In genomic region chr22:41302016-41302767, GRCh38 we compare ENCODE assay signal across 8 cellular contexts. TPM values are rescaled to one million over a fixed set of nuclear protein-coding genes. Genes with fewer than 3 reads are reported as not detected.
DNase-seq lines count a peak whose midpoint lies in the region; ATAC-seq and TF ChIP-seq lines count a peak whose summit lies in the region.

No MANE protein-coding gene starts in this region.

- H3K36me3 Mint-ChIP-seq in activated CD4-positive, alpha-beta memory T cell treated with anti-CD3 and anti-CD28 coated beads for 36 hours, result peaks cover 5% of the 10 kb centered on the region
- H3K36me3 Mint-ChIP-seq in nephron progenitor cell (ENCODE audit: low read depth), result peaks cover 15% of the 10 kb centered on the region

- H3K27ac Mint-ChIP-seq in activated CD4-positive, alpha-beta memory T cell treated with anti-CD3 and anti-CD28 coated beads for 36 hours, result peak overlapping the region; percentile 65
- peak overlapping the region; percentile 60 for H3K27ac Mint-ChIP-seq in nephron progenitor cell

- DNase-seq in activated effector memory CD4-positive, alpha-beta T cell treated with anti-CD3 and anti-CD28 coated beads, Interleukin-2, amount 50 U/mL, for 16 hours, result peak; percentile 65
- no peak for DNase-seq in activated effector memory CD4-positive, alpha-beta T cell treated with Interleukin-2 at 50 U/mL for 16 hours
- DNase-seq in activated CD4-positive, alpha-beta memory T cell treated with anti-CD3 and anti-CD28 coated beads for 36 hours, result peak; percentile 21
- DNase-seq in esophagus muscularis mucosa (ENCODE audit: extremely low spot score) (no peak), nephron progenitor cell (peak; percentile 75), NCI-H2196 (lab: John Stamatoyannopoulos, UW; ENCODE audit: unreplicated experiment) (no peak), NCI-H524 treated with DMSO at 0.1 percent for 48 hours (lab: John Stamatoyannopoulos, UW) (no peak)

- H3K9me3 Mint-ChIP-seq in activated CD4-positive, alpha-beta memory T cell treated with anti-CD3 and anti-CD28 coated beads for 36 hours, result no peaks in the 10 kb centered on the region
- no peaks in the 10 kb centered on the region for H3K9me3 Mint-ChIP-seq in nephron progenitor cell

- H3K27me3 Mint-ChIP-seq in activated CD4-positive, alpha-beta memory T cell treated with anti-CD3 and anti-CD28 coated beads for 36 hours, result no peaks in the 10 kb centered on the region
- H3K27me3 Mint-ChIP-seq in nephron progenitor cell (ENCODE audit: low read depth, poor library complexity), result no peaks in the 10 kb centered on the region

- 0% methylated on average over 11 of the region's 60 CpGs for WGBS in esophagus muscularis mucosa

- no peaks in the 10 kb centered on the region for H3K27me3 ChIP-seq in esophagus muscularis mucosa

- no peak for ATAC-seq in HG02970 (IDR thresholded peaks at IDR 0.05; ENCODE audit: low FRiP score, unreplicated experiment)

- CTCF ChIA-PET in activated CD4-positive, alpha-beta memory T cell treated with anti-CD3 and anti-CD28 coated beads for 36 hours (lab: Charles Lee), result interaction anchor here (0.7 to 1.2 kb wide), 6 partner anchors 16 to 380 kb away, joined by 3 to 24 read pairs (median 4); partner anchors contain the start of genes ACO2, PHF5A and RANGAP1

- H3K4me3 ChIP-seq in esophagus muscularis mucosa, result peak overlapping the region; percentile 73 to 99 (median 92)

- intact Hi-C loops in activated CD4-positive, alpha-beta memory T cell treated with anti-CD3 and anti-CD28 coated beads for 36 hours (cut with micrococcal nuclease), result loop anchor here (5.0 kb wide), 3 partner anchors 80 to 280 kb away; partner anchors contain the start of genes ACO2, PHF5A and TEF
- intact Hi-C loops in esophagus muscularis mucosa (cut with DNase I), result loop anchor here (5.0 to 10.0 kb wide), 3 partner anchors 65 to 223 kb away; no protein-coding TSS in a partner anchor

- no peak for TF ChIP-seq EP300 in esophagus muscularis mucosa (IDR thresholded peaks at IDR 0.05)

- H3K9me3 ChIP-seq in esophagus muscularis mucosa, result no peaks in the 10 kb centered on the region

- peaks cover 0 to 9% (median under 1%) of the 10 kb centered on the region in 4 donors for H3K36me3 ChIP-seq in esophagus muscularis mucosa

- H3K4me1 ChIP-seq in esophagus muscularis mucosa, result peaks cover 13 to 48% (median 46%) of the 10 kb centered on the region in 4 donors

- H3K4me1 Mint-ChIP-seq in activated CD4-positive, alpha-beta memory T cell treated with anti-CD3 and anti-CD28 coated beads for 36 hours (ENCODE audit: low read depth), result peaks cover 35% of the 10 kb centered on the region
- peaks cover 37% of the 10 kb centered on the region for H3K4me1 Mint-ChIP-seq in nephron progenitor cell

- H3K4me3 Mint-ChIP-seq in activated CD4-positive, alpha-beta memory T cell treated with anti-CD3 and anti-CD28 coated beads for 36 hours, result peak overlapping the region; percentile 63
- H3K4me3 Mint-ChIP-seq in nephron progenitor cell, result peak overlapping the region; percentile 86

- TF ChIP-seq CTCF in esophagus muscularis mucosa (IDR thresholded peaks at IDR 0.05), result no peak
- TF ChIP-seq CTCF in nephron progenitor cell (IDR thresholded peaks at IDR 0.05), result no peak

- POLR2A ChIA-PET in activated CD4-positive, alpha-beta memory T cell treated with anti-CD3 and anti-CD28 coated beads for 36 hours (lab: Charles Lee), result interaction anchor here (0.6 to 2.9 kb wide), 7 partner anchors 8 to 351 kb away, joined by 3 to 33 read pairs (median 4); partner anchors contain the start of genes RANGAP1 and RBX1

- H3K27ac ChIP-seq in esophagus muscularis mucosa (replicated peaks in 1 of 4), result peak overlapping the region; percentile 88 to 93 (median 88)

- TF ChIP-seq POLR2A in esophagus muscularis mucosa (IDR thresholded peaks at IDR 0.05; ENCODE audit: low read depth), result no peak

RNA-seq across cellular contexts. Expression of gene ZC3H7B, which starts 0.9 kb away (rescaled TPM):
- total RNA-seq in activated CD4-positive, alpha-beta memory T cell treated with anti-CD3 and anti-CD28 coated beads for 36 hours, result 10 to 100 TPM; 37.7 to 39.3 TPM
- total RNA-seq in esophagus muscularis mucosa, result 10 to 100 TPM; 39.9 to 72.2 (median 54.3) TPM

RNA-seq across cellular contexts. Expression of gene RANGAP1, which starts 16.2 kb away (rescaled TPM):
- 100 to 1,000 TPM; 154 to 156 TPM for total RNA-seq in activated CD4-positive, alpha-beta memory T cell treated with anti-CD3 and anti-CD28 coated beads for 36 hours
- total RNA-seq in esophagus muscularis mucosa, result 10 to 100 TPM; 39.9 to 87.9 (median 65.5) TPM

Comparison
In these comparisons a context has a peak if more than half of its experiments do, and no peak if none do; other contexts are left out.
1. DNase-seq: peak in activated effector memory CD4-positive, alpha-beta T cell treated with anti-CD3 and anti-CD28 coated beads, Interleukin-2, amount 50 U/mL, for 16 hours (single experiment), activated CD4-positive, alpha-beta memory T cell treated with anti-CD3 and anti-CD28 coated beads for 36 hours (single experiment) and nephron progenitor cell (single experiment); none in activated effector memory CD4-positive, alpha-beta T cell treated with Interleukin-2 at 50 U/mL for 16 hours (single experiment), esophagus muscularis mucosa (single experiment), NCI-H2196 (single experiment) and NCI-H524 treated with DMSO at 0.1 percent for 48 hours (single experiment).